In the genomic region with DNA sequence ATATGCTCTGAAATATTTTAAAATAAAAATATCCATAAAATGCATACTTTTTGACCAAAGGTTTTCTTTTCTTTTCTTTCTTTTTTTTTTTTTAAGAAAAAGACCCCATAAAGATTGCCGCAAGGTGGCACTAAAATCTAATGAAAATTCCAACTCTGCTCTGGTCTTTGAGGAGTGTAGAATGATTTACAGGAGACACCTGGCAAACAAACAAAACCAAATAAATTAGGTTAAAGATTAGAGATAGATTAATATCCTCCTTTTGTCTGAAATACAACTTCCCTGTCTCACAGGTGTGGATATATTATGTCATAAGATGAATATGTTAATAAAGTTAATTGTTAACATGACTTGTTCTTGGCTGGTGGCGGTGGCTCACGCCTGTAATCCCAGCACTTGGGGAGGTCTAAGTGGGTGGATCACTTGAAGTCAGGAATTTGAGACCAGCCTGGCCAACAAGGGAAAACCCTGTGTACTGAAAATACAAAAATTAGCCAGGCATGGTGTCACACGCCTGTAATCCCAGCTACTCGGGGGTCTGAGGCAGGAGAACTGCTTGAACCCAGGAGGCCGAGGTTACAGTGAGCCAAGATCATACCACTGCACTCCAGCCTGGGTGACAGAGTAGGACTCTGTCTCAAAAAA, we compare ENCODE assay signal across 1 cellular context.
TF ChIP-seq lines count a peak whose summit lies in the region.

No MANE protein-coding gene starts in this region.

TF ChIP-seq in HepG2, 621 proteins besides CTCF, POLR2A, EP300 and RAD21 (continued from another document and continues in another):
- TF ChIP-seq ZNF776 (CRISPR knock-in tag; IDR thresholded peaks at IDR 0.05) = no peak
- no peak for TF ChIP-seq ZNF101 (CRISPR knock-in tag; IDR thresholded peaks at IDR 0.05; ENCODE audit: borderline replicate concordance, low read depth)
- no peak for TF ChIP-seq SAFB2 (CRISPR knock-in tag; IDR thresholded peaks at IDR 0.05; ENCODE audit: borderline replicate concordance, low read depth)
- no peak for TF ChIP-seq CBX5 (CRISPR knock-in tag; IDR thresholded peaks at IDR 0.05; ENCODE audit: borderline replicate concordance)
- TF ChIP-seq TOE1 (CRISPR knock-in tag; IDR thresholded peaks at IDR 0.05) = no peak; the same call in 1 of the 2 replicates
- TF ChIP-seq, protein P1, sequence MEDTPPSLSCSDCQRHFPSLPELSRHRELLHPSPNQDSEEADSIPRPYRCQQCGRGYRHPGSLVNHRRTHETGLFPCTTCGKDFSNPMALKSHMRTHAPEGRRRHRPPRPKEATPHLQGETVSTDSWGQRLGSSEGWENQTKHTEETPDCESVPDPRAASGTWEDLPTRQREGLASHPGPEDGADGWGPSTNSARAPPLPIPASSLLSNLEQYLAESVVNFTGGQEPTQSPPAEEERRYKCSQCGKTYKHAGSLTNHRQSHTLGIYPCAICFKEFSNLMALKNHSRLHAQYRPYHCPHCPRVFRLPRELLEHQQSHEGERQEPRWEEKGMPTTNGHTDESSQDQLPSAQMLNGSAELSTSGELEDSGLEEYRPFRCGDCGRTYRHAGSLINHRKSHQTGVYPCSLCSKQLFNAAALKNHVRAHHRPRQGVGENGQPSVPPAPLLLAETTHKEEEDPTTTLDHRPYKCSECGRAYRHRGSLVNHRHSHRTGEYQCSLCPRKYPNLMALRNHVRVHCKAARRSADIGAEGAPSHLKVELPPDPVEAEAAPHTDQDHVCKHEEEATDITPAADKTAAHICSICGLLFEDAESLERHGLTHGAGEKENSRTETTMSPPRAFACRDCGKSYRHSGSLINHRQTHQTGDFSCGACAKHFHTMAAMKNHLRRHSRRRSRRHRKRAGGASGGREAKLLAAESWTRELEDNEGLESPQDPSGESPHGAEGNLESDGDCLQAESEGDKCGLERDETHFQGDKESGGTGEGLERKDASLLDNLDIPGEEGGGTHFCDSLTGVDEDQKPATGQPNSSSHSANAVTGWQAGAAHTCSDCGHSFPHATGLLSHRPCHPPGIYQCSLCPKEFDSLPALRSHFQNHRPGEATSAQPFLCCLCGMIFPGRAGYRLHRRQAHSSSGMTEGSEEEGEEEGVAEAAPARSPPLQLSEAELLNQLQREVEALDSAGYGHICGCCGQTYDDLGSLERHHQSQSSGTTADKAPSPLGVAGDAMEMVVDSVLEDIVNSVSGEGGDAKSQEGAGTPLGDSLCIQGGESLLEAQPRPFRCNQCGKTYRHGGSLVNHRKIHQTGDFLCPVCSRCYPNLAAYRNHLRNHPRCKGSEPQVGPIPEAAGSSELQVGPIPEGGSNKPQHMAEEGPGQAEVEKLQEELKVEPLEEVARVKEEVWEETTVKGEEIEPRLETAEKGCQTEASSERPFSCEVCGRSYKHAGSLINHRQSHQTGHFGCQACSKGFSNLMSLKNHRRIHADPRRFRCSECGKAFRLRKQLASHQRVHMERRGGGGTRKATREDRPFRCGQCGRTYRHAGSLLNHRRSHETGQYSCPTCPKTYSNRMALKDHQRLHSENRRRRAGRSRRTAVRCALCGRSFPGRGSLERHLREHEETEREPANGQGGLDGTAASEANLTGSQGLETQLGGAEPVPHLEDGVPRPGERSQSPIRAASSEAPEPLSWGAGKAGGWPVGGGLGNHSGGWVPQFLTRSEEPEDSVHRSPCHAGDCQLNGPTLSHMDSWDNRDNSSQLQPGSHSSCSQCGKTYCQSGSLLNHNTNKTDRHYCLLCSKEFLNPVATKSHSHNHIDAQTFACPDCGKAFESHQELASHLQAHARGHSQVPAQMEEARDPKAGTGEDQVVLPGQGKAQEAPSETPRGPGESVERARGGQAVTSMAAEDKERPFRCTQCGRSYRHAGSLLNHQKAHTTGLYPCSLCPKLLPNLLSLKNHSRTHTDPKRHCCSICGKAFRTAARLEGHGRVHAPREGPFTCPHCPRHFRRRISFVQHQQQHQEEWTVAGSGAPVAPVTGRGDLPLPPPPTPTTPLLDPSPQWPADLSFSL (CRISPR knock-in tag; IDR thresholded peaks at IDR 0.05) = no peak
- 0 out of 2 replicates have a peak, but pooled peaks have one; percentile 19 for TF ChIP-seq FOXA3 (CRISPR knock-in tag; IDR thresholded peaks at IDR 0.05)
- TF ChIP-seq, protein P2, sequence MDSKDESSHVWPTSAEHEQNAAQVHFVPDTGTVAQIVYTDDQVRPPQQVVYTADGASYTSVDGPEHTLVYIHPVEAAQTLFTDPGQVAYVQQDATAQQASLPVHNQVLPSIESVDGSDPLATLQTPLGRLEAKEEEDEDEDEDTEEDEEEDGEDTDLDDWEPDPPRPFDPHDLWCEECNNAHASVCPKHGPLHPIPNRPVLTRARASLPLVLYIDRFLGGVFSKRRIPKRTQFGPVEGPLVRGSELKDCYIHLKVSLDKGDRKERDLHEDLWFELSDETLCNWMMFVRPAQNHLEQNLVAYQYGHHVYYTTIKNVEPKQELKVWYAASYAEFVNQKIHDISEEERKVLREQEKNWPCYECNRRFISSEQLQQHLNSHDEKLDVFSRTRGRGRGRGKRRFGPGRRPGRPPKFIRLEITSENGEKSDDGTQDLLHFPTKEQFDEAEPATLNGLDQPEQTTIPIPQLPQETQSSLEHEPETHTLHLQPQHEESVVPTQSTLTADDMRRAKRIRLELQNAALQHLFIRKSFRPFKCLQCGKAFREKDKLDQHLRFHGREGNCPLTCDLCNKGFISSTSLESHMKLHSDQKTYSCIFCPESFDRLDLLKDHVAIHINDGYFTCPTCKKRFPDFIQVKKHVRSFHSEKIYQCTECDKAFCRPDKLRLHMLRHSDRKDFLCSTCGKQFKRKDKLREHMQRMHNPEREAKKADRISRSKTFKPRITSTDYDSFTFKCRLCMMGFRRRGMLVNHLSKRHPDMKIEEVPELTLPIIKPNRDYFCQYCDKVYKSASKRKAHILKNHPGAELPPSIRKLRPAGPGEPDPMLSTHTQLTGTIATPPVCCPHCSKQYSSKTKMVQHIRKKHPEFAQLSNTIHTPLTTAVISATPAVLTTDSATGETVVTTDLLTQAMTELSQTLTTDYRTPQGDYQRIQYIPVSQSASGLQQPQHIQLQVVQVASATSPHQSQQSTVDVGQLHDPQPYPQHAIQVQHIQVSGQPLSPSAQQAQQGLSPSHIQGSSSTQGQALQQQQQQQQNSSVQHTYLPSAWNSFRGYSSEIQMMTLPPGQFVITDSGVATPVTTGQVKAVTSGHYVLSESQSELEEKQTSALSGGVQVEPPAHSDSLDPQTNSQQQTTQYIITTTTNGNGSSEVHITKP (CRISPR knock-in tag; IDR thresholded peaks at IDR 0.05; ENCODE audit: low read depth) = 0 out of 2 replicates have a peak, but pooled peaks have one; percentile 65
- TF ChIP-seq, protein P3, sequence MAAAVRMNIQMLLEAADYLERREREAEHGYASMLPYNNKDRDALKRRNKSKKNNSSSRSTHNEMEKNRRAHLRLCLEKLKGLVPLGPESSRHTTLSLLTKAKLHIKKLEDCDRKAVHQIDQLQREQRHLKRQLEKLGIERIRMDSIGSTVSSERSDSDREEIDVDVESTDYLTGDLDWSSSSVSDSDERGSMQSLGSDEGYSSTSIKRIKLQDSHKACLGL (CRISPR knock-in tag; IDR thresholded peaks at IDR 0.05) = no peak
- TF ChIP-seq, protein P4, sequence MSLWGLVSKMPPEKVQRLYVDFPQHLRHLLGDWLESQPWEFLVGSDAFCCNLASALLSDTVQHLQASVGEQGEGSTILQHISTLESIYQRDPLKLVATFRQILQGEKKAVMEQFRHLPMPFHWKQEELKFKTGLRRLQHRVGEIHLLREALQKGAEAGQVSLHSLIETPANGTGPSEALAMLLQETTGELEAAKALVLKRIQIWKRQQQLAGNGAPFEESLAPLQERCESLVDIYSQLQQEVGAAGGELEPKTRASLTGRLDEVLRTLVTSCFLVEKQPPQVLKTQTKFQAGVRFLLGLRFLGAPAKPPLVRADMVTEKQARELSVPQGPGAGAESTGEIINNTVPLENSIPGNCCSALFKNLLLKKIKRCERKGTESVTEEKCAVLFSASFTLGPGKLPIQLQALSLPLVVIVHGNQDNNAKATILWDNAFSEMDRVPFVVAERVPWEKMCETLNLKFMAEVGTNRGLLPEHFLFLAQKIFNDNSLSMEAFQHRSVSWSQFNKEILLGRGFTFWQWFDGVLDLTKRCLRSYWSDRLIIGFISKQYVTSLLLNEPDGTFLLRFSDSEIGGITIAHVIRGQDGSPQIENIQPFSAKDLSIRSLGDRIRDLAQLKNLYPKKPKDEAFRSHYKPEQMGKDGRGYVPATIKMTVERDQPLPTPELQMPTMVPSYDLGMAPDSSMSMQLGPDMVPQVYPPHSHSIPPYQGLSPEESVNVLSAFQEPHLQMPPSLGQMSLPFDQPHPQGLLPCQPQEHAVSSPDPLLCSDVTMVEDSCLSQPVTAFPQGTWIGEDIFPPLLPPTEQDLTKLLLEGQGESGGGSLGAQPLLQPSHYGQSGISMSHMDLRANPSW (CRISPR knock-in tag; IDR thresholded peaks at IDR 0.05; ENCODE audit: borderline replicate concordance) = no peak
- TF ChIP-seq HIVEP1 (CRISPR knock-in tag; IDR thresholded peaks at IDR 0.05) = no peak
- no peak for TF ChIP-seq MAZ (IDR thresholded peaks at IDR 0.05; ENCODE audit: borderline replicate concordance, low read depth, low read length)
- TF ChIP-seq MAZ (CRISPR knock-in tag; IDR thresholded peaks at IDR 0.05; ENCODE audit: low read depth) = 0 out of 2 replicates have a peak, but pooled peaks have one; percentile 12
- no peak for TF ChIP-seq ZNF274 (CRISPR knock-in tag; IDR thresholded peaks at IDR 0.05)
- no peak for TF ChIP-seq MBD4 (IDR thresholded peaks at IDR 0.05; ENCODE audit: borderline replicate concordance, low read length)
- TF ChIP-seq ZNF17 (CRISPR knock-in tag; IDR thresholded peaks at IDR 0.05) = no peak
- TF ChIP-seq ZNF20 (CRISPR knock-in tag; IDR thresholded peaks at IDR 0.05) = no peak
- TF ChIP-seq ZMAT3 (CRISPR knock-in tag; conservative IDR thresholded peaks at IDR 0.05) = no peak
- TF ChIP-seq ZNF331 (CRISPR knock-in tag; IDR thresholded peaks at IDR 0.05) = 0 out of 2 replicates have a peak, but pooled peaks have one; percentile 20
- no peak for TF ChIP-seq ZNF644 (CRISPR knock-in tag; IDR thresholded peaks at IDR 0.05; ENCODE audit: low read depth)
- TF ChIP-seq KDM5A (IDR thresholded peaks at IDR 0.05; ENCODE audit: borderline replicate concordance, low read length) = peak; percentile 32; the same call in 1 of the 2 replicates
- TF ChIP-seq, protein P5, sequence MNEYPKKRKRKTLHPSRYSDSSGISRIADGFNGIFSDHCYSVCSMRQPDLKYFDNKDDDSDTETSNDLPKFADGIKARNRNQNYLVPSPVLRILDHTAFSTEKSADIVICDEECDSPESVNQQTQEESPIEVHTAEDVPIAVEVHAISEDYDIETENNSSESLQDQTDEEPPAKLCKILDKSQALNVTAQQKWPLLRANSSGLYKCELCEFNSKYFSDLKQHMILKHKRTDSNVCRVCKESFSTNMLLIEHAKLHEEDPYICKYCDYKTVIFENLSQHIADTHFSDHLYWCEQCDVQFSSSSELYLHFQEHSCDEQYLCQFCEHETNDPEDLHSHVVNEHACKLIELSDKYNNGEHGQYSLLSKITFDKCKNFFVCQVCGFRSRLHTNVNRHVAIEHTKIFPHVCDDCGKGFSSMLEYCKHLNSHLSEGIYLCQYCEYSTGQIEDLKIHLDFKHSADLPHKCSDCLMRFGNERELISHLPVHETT (CRISPR knock-in tag; conservative IDR thresholded peaks at IDR 0.05) = no peak
- no peak for TF ChIP-seq ZFX (CRISPR knock-in tag; IDR thresholded peaks at IDR 0.05; ENCODE audit: low read depth)
- TF ChIP-seq SMAD9 (CRISPR knock-in tag; IDR thresholded peaks at IDR 0.05) = no peak
- no peak for TF ChIP-seq ZNF674 (CRISPR knock-in tag; IDR thresholded peaks at IDR 0.05; ENCODE audit: low read depth)
- TF ChIP-seq ZNF121 (CRISPR knock-in tag; IDR thresholded peaks at IDR 0.05) = no peak
- no peak for TF ChIP-seq RBAK (CRISPR knock-in tag; IDR thresholded peaks at IDR 0.05)
- no peak for TF ChIP-seq TAF1 (CRISPR knock-in tag; IDR thresholded peaks at IDR 0.05)
- TF ChIP-seq PAF1 (CRISPR knock-in tag; IDR thresholded peaks at IDR 0.05) = no peak
- TF ChIP-seq KAT8 (CRISPR knock-in tag; IDR thresholded peaks at IDR 0.05) = 0 out of 2 replicates have a peak, but pooled peaks have one; percentile 32
- TF ChIP-seq RBM22 (optimal IDR thresholded peaks at IDR 0.05; ENCODE audit: low read length) = no peak
- TF ChIP-seq ZNF263 (CRISPR knock-in tag; IDR thresholded peaks at IDR 0.05) = no peak
- TF ChIP-seq DMAP1 (CRISPR knock-in tag; IDR thresholded peaks at IDR 0.05) = 0 out of 2 replicates have a peak, but pooled peaks have one; percentile 19
- no peak for TF ChIP-seq ZNF230 (CRISPR knock-in tag; IDR thresholded peaks at IDR 0.05)
- TF ChIP-seq, protein P6, sequence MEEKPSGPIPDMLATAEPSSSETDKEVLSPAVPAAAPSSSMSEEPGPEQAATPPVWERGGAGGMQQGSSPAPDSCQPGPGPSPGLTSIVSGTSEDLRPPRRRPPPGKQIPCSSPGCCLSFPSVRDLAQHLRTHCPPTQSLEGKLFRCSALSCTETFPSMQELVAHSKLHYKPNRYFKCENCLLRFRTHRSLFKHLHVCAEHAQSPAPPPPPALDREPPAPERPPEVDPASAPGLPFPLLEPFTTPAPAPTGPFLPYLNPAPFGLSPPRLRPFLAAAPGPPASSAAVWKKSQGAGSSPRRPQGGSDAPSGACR (CRISPR knock-in tag; IDR thresholded peaks at IDR 0.05) = 0 out of 2 replicates have a peak, but pooled peaks have one; percentile 38
- TF ChIP-seq, protein P7, sequence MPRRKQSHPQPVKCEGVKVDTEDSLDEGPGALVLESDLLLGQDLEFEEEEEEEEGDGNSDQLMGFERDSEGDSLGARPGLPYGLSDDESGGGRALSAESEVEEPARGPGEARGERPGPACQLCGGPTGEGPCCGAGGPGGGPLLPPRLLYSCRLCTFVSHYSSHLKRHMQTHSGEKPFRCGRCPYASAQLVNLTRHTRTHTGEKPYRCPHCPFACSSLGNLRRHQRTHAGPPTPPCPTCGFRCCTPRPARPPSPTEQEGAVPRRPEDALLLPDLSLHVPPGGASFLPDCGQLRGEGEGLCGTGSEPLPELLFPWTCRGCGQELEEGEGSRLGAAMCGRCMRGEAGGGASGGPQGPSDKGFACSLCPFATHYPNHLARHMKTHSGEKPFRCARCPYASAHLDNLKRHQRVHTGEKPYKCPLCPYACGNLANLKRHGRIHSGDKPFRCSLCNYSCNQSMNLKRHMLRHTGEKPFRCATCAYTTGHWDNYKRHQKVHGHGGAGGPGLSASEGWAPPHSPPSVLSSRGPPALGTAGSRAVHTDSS (CRISPR knock-in tag; conservative IDR thresholded peaks at IDR 0.05) = no peak
- 0 out of 2 replicates have a peak, but pooled peaks have one; percentile 16 for TF ChIP-seq KLF6 (CRISPR knock-in tag; IDR thresholded peaks at IDR 0.05)
- TF ChIP-seq, protein P8, sequence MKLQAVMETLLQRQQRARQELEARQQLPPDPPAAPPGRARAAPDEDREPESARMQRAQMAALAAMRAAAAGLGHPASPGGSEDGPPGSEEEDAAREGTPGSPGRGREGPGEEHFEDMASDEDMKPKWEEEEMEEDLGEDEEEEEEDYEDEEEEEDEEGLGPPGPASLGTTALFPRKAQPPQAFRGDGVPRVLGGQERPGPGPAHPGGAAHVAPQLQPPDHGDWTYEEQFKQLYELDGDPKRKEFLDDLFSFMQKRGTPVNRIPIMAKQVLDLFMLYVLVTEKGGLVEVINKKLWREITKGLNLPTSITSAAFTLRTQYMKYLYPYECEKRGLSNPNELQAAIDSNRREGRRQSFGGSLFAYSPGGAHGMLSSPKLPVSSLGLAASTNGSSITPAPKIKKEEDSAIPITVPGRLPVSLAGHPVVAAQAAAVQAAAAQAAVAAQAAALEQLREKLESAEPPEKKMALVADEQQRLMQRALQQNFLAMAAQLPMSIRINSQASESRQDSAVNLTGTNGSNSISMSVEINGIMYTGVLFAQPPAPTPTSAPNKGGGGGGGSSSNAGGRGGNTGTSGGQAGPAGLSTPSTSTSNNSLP (IDR thresholded peaks at IDR 0.05; ENCODE audit: low read depth, low read length) = peak; percentile 85
- no peak for TF ChIP-seq ZZZ3 (CRISPR knock-in tag; IDR thresholded peaks at IDR 0.05; ENCODE audit: borderline replicate concordance)
- no peak for TF ChIP-seq ZBTB42 (CRISPR knock-in tag; IDR thresholded peaks at IDR 0.05)
- no peak for TF ChIP-seq ESRRA (CRISPR knock-in tag; IDR thresholded peaks at IDR 0.05; ENCODE audit: low read depth)
- no peak for TF ChIP-seq ZC3H13 (CRISPR knock-in tag; IDR thresholded peaks at IDR 0.05)
- no peak for TF ChIP-seq ZNF572 (CRISPR knock-in tag; IDR thresholded peaks at IDR 0.05)
- TF ChIP-seq NBN (conservative IDR thresholded peaks at IDR 0.05) = no peak
- no peak for TF ChIP-seq ETV6 (CRISPR knock-in tag; conservative IDR thresholded peaks at IDR 0.05)
